In the genomic region with DNA sequence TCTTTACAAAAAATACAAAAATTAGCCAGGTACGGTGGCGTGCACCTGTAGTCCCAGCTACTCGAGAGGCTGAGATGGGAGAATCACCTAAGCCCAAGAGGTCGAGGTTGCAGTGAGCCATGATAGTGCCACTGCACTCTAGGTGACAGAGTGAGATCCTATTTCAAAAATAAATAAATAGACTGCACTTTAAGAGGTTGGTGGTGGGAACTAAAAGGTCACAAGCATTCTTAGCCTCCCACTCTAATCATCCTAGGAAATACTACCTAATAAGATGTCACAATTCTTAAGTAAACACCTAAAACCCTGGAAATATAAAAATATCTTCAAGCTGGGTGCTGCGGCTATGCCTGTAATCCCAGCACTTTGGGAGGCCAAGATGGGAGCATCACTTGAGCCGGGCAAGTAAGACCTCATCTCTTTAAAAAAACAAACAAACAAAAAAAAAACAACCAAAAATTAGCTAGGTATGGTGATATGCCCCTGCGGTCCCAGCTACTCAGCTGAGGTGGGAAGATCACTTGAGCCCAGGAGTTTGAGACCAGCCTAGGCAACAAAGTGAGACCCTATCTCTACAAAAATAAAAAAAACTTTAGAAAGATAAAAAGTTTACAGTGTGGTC, we compare ENCODE assay signal across 18 cellular contexts. TPM values are rescaled to one million over a fixed set of nuclear protein-coding genes. Genes with fewer than 3 reads are reported as not detected.
A peak's percentile ranks its signal among the peaks of the same experiment; 100 is the strongest.
DNase-seq lines count a peak whose midpoint lies in the region; ATAC-seq and TF ChIP-seq lines count a peak whose summit lies in the region.
"Had no signal": no experiment of that assay in that cellular context is flagged by ENCODE, and none has a peak within 500 bp of the region (broad histone marks: within the 10 kb centered on the region; RNA-seq: fewer than 3 reads in every experiment).

No MANE protein-coding gene starts in this region.

- TF ChIP-seq CTCF in HEK293 (tag by site-specific recombination; IDR thresholded peaks at IDR 0.05): no peak
- no peak for TF ChIP-seq CTCF in RWPE1 (conservative IDR thresholded peaks at IDR 0.05; ENCODE audit: low read depth)
- no peak for TF ChIP-seq CTCF in fibroblast of villous mesenchyme (IDR thresholded peaks at IDR 0.05; ENCODE audit: insufficient read depth, low read depth, low read length)
- no peak for TF ChIP-seq CTCF in gastrocnemius medialis (IDR thresholded peaks at IDR 0.05 in 4 of 5, conservative IDR thresholded peaks at IDR 0.05 in 1 of 5)
- no peak for TF ChIP-seq CTCF in hepatocyte (IDR thresholded peaks at IDR 0.05; ENCODE audit: poor library complexity)

- H3K9me2 ChIP-seq in hepatocyte (replicated peaks; ENCODE audit: insufficient read depth): no peaks in the 10 kb centered on the region

- H3K36me3 ChIP-seq in HEK293 (ENCODE audit: control insufficient read depth in 2 of 2, insufficient read depth in 1 of 2, low read length in 2 of 2) (peaks cover 9% of the 10 kb centered on the region in 2 experiments; a peak in 2 of 3 replicates), gastrocnemius medialis (peaks cover 0 to 9% of the 10 kb centered on the region in 2 donors), hepatocyte (replicated peaks; ENCODE audit: insufficient read depth, low read depth) (no peaks in the 10 kb centered on the region)
- H3K36me3 ChIP-seq: adrenal gland had no signal

- CTCF ChIA-PET in HEK293 (lab: Yijun Ruan, JAX) (interaction anchor here (0.6 to 5.4 kb wide), 4 partner anchors 23 to 83 kb away, joined by 3 to 35 read pairs (median 5); no protein-coding TSS in a partner anchor), RWPE1 (lab: Yijun Ruan, JAX) (no interaction called here)

- H3K79me2 ChIP-seq in hepatocyte: peaks cover 72% of the 10 kb centered on the region

- 98% methylated on average over 7 of the region's 7 CpGs for WGBS in hepatocyte (ENCODE audit: low lambda C conversion rate, missing lambda C conversion rate)

- POLR2A ChIA-PET in HEK293 (lab: Yijun Ruan, JAX) (interaction anchor here (0.8 kb wide), 1 partner anchor 34 kb away, joined by 3 read pairs; no protein-coding TSS in a partner anchor), RWPE1 (lab: Yijun Ruan, JAX; ENCODE audit: low non-redundant PET) (no interaction called here)

- H4K20me1 ChIP-seq in hepatocyte (ENCODE audit: insufficient read depth, poor library complexity, severe bottlenecking): peaks cover 15% of the 10 kb centered on the region

- intact Hi-C loops in gastrocnemius medialis (cut with DNase I; ENCODE audit: low total_unique reads): no loop called here

- no peak for ATAC-seq in gastrocnemius medialis
- ATAC-seq: SK-N-SH treated with all-trans-retinoic acid at 6 μM for 48 hours had no signal

- H3K27me3 ChIP-seq in gastrocnemius medialis (no peaks in the 10 kb centered on the region), hepatocyte (no peaks in the 10 kb centered on the region)
- H3K27me3 ChIP-seq: adrenal gland, esophagus muscularis mucosa, neutrophil had no signal

- no peak overlapping the region for H3K4me2 ChIP-seq in hepatocyte

- H3K4me1 ChIP-seq in HEK293 (ENCODE audit: control insufficient read depth, insufficient read depth, low read length): peaks cover 32% of the 10 kb centered on the region
- H3K4me1 ChIP-seq in gastrocnemius medialis: peaks cover 63 to 66% of the 10 kb centered on the region in 2 donors
- peaks cover 27% of the 10 kb centered on the region for H3K4me1 ChIP-seq in hepatocyte (ENCODE audit: insufficient read depth)

- no peaks in the 10 kb centered on the region for H3K9me3 ChIP-seq in HEK293 (ENCODE audit: control insufficient read depth, insufficient read depth, low read depth, low read length)
- no peaks in the 10 kb centered on the region for H3K9me3 ChIP-seq in gastrocnemius medialis
- no peaks in the 10 kb centered on the region for H3K9me3 ChIP-seq in hepatocyte (ENCODE audit: low read depth)
- H3K9me3 ChIP-seq: adrenal gland, esophagus muscularis mucosa, neutrophil had no signal

- no peak overlapping the region for H3K4me3 ChIP-seq in HEK293 (ENCODE audit: low read depth, low read length)
- H3K4me3 ChIP-seq in fibroblast of villous mesenchyme (ENCODE audit: low read depth, low read length): no peak overlapping the region
- H3K4me3 ChIP-seq in gastrocnemius medialis: peak overlapping the region in 1 of 4 donors; percentile 79
- no peak overlapping the region for H3K4me3 ChIP-seq in hepatocyte
- H3K4me3 ChIP-seq: adrenal gland, coronary artery, esophagus muscularis mucosa had no signal

- no peak for DNase-seq in RWPE1 (ENCODE audit: low spot score)
- peak; percentile 14 for DNase-seq in fibroblast of villous mesenchyme (ENCODE audit: low read depth)
- DNase-seq in gastrocnemius medialis: no peak
- no peak for DNase-seq in hepatocyte (ENCODE audit: low spot score)
- no peak for DNase-seq in H4 (ENCODE audit: low spot score)
- DNase-seq in activated CD8-positive, alpha-beta memory T cell treated with anti-CD3 and anti-CD28 coated beads for 24 hours: no peak
- DNase-seq: activated CD4-positive, alpha-beta T cell treated with anti-CD3 and anti-CD28 coated beads, Interleukin-2, amount 10 ng/mL, durations not matched to agents 7 days and 5 days; adrenal gland; HFFc6; NCI-H1105 treated with DMSO at 0.1 percent for 48 hours; NCI-H2029; NCI-H774; WERI-Rb-1 had no signal

- TF ChIP-seq POLR2A in gastrocnemius medialis (IDR thresholded peaks at IDR 0.05): no peak

- H2AFZ ChIP-seq in hepatocyte: no peak overlapping the region

- in situ Hi-C loops in gastrocnemius medialis (cut with MboI; ENCODE audit: low sequenced_read_pairs in 4 of 4): loop anchor here in 2 of 4 donors (10.0 kb wide), 2 partner anchors 153 to 163 kb away; a partner anchor contains a TSS

- no peak overlapping the region for H3K27ac ChIP-seq in HEK293 (ENCODE audit: extremely low read depth, low read depth, low read length)
- H3K27ac ChIP-seq in RWPE1: peak overlapping the region; percentile 37
- peak overlapping the region; percentile 96 to 99 (median 96) for H3K27ac ChIP-seq in gastrocnemius medialis
- no peak overlapping the region for H3K27ac ChIP-seq in hepatocyte
- H3K27ac ChIP-seq: coronary artery, neutrophil, WERI-Rb-1 had no signal

TF ChIP-seq in HEK293, 187 proteins besides CTCF, POLR2A, EP300 and RAD21 (continues in another document):
- TF ChIP-seq ZNF677 (tag by site-specific recombination; IDR thresholded peaks at IDR 0.05): no peak
- 0 out of 2 replicates have a peak, but pooled peaks have one; percentile 28 for TF ChIP-seq ZNF600 (tag by site-specific recombination; IDR thresholded peaks at IDR 0.05)
- TF ChIP-seq, protein P1, sequence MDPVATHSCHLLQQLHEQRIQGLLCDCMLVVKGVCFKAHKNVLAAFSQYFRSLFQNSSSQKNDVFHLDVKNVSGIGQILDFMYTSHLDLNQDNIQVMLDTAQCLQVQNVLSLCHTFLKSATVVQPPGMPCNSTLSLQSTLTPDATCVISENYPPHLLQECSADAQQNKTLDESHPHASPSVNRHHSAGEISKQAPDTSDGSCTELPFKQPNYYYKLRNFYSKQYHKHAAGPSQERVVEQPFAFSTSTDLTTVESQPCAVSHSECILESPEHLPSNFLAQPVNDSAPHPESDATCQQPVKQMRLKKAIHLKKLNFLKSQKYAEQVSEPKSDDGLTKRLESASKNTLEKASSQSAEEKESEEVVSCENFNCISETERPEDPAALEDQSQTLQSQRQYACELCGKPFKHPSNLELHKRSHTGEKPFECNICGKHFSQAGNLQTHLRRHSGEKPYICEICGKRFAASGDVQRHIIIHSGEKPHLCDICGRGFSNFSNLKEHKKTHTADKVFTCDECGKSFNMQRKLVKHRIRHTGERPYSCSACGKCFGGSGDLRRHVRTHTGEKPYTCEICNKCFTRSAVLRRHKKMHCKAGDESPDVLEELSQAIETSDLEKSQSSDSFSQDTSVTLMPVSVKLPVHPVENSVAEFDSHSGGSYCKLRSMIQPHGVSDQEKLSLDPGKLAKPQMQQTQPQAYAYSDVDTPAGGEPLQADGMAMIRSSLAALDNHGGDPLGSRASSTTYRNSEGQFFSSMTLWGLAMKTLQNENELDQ (tag by site-specific recombination; IDR thresholded peaks at IDR 0.05; ENCODE audit: low read depth): no peak
- no peak for TF ChIP-seq ZBTB8A (tag by site-specific recombination; IDR thresholded peaks at IDR 0.05)
- TF ChIP-seq ZNF239 (tag by site-specific recombination; IDR thresholded peaks at IDR 0.05): no peak
- TF ChIP-seq ZNF157 (tag by site-specific recombination; IDR thresholded peaks at IDR 0.05): no peak
- peak; percentile 96 for TF ChIP-seq WT1 (tag by site-specific recombination; IDR thresholded peaks at IDR 0.05)
- TF ChIP-seq GLIS2 (tag by site-specific recombination; IDR thresholded peaks at IDR 0.05): peak; percentile 20; the same call in 1 of the 2 replicates
- TF ChIP-seq KLF8 (tag by site-specific recombination; IDR thresholded peaks at IDR 0.05): peak; percentile 64
- TF ChIP-seq, protein P2, sequence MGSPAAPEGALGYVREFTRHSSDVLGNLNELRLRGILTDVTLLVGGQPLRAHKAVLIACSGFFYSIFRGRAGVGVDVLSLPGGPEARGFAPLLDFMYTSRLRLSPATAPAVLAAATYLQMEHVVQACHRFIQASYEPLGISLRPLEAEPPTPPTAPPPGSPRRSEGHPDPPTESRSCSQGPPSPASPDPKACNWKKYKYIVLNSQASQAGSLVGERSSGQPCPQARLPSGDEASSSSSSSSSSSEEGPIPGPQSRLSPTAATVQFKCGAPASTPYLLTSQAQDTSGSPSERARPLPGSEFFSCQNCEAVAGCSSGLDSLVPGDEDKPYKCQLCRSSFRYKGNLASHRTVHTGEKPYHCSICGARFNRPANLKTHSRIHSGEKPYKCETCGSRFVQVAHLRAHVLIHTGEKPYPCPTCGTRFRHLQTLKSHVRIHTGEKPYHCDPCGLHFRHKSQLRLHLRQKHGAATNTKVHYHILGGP (tag by site-specific recombination; IDR thresholded peaks at IDR 0.05): peak; percentile 76

RNA-seq across cellular contexts. Expression of a gene that starts 4.1 kb away (rescaled TPM):
- total RNA-seq in fibroblast of villous mesenchyme (68.6 and 75.1 TPM in 2 replicates), gastrocnemius medialis (100 to 1,000 TPM; 170 to 208 (median 196) TPM), hepatocyte (85.8 and 110 TPM in 2 replicates)
- 95.1 and 113 TPM in 2 replicates for polyA plus RNA-seq in hepatocyte
- 22.1 and 22.6 TPM in 2 replicates for total RNA-seq in H4 (2014; rRNA removed; shearing (Covaris generic))

RNA-seq across cellular contexts. Expression of a gene that starts 26.6 kb away (rescaled TPM):
- total RNA-seq in fibroblast of villous mesenchyme (39.6 and 51.0 TPM in 2 replicates), gastrocnemius medialis (100 to 1,000 TPM in 2 of 4 donors, 10 to 100 TPM in 2; 61.9 to 151 (median 82.4) TPM), hepatocyte (60.3 and 74.4 TPM in 2 replicates)
- polyA plus RNA-seq in hepatocyte: 37.7 and 39.3 TPM in 2 replicates
- total RNA-seq in H4 (2014; rRNA removed; shearing (Covaris generic)): 71.4 and 80.8 TPM in 2 replicates

RNA-seq across cellular contexts. Expression of a gene that starts 53.1 kb away (rescaled TPM):
- 118 and 138 TPM in 2 replicates for total RNA-seq in fibroblast of villous mesenchyme
- 10 to 100 TPM; 10.5 to 34.7 (median 27.2) TPM for total RNA-seq in gastrocnemius medialis
- total RNA-seq in hepatocyte: 61.1 and 82.3 TPM in 2 replicates
- 59.5 and 62.0 TPM in 2 replicates for polyA plus RNA-seq in hepatocyte
- total RNA-seq in H4 (2014; rRNA removed; shearing (Covaris generic)): 50.7 and 58.8 TPM in 2 replicates

Comparison
In these comparisons a context has a peak if more than half of its experiments do, and no peak if none do; other contexts are left out.
1. H3K27ac ChIP-seq: peak in RWPE1 (single experiment) and gastrocnemius medialis (4 of 4); none in HEK293 (single experiment) and hepatocyte (single experiment).